Comparison of ENCODE assay signal across 1 cellular context in the genomic region with DNA sequence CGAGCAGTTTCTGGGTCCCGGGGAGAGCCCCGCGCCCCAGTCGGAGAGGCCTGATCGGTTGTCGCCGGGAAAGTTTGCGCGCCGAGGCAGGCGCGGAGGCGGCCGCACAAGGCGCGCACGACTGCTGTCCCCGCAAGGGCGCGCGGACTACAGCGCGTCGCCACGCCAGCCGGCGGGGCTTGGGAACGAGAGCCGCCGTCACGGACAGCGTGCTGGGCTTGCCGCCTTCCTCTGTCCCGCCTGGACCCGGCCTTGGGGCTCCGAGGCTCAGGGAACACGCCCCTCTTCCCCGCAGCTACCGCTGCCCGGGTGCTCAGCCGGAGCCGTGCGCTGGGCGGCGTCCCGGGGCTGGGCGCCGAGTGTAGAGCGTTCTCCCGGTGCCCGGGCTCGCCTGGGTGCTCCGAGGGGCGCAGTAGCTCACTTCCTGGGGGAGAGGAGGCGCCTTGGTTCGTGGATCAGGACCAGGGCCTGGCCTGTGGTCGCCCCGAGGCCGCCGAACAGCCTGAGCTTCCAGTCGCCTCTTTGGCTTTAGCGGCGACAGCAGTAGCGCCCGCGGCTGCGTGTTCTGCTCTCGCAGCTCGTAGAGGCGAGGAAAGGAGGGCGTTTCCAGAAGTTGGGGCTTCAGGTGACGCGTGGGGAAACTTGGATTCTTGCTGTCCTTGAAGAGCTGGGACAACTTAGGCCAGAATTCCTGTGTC.
A peak's percentile ranks its signal among the peaks of the same experiment; 100 is the strongest.
TF ChIP-seq lines count a peak whose summit lies in the region.

No MANE protein-coding gene starts in this region.

TF ChIP-seq in HepG2, 621 proteins besides CTCF, POLR2A, EP300 and RAD21 (continued from another document and continues in another):
- TF ChIP-seq, protein P1, sequence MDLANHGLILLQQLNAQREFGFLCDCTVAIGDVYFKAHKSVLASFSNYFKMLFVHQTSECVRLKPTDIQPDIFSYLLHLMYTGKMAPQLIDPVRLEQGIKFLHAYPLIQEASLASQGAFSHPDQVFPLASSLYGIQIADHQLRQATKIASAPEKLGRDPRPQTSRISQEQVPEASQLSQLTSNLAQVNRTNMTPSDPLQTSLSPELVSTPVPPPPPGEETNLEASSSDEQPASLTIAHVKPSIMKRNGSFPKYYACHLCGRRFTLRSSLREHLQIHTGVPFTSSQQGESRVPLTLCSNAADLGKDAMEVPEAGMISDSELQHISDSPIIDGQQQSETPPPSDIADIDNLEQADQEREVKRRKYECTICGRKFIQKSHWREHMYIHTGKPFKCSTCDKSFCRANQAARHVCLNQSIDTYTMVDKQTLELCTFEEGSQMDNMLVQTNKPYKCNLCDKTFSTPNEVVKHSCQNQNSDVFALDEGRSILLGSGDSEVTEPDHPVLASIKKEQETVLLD (CRISPR knock-in tag; IDR thresholded peaks at IDR 0.05; ENCODE audit: low read depth): peak; percentile 24; the same call in 1 of the 2 replicates
- TF ChIP-seq ZNF768 (CRISPR knock-in tag; IDR thresholded peaks at IDR 0.05) (no peak), TOPORS (CRISPR knock-in tag; IDR thresholded peaks at IDR 0.05) (no peak), HMG20B (CRISPR knock-in tag; conservative IDR thresholded peaks at IDR 0.05) (no peak), ZNF720 (CRISPR knock-in tag; IDR thresholded peaks at IDR 0.05) (no peak), HES4 (CRISPR knock-in tag; IDR thresholded peaks at IDR 0.05; ENCODE audit: borderline replicate concordance) (no peak), HNRNPLL (IDR thresholded peaks at IDR 0.05; ENCODE audit: low read depth, low read length, poor library complexity, severe bottlenecking) (peak; percentile 79), ZFP36 (IDR thresholded peaks at IDR 0.05; ENCODE audit: borderline replicate concordance, low read depth, low read length, partially characterized antibody) (no peak), ZBTB1 (CRISPR knock-in tag; IDR thresholded peaks at IDR 0.05; ENCODE audit: borderline replicate concordance) (no peak), ZNF274 (CRISPR knock-in tag; IDR thresholded peaks at IDR 0.05) (0 out of 2 replicates have a peak, but pooled peaks have one; percentile 12), REL (CRISPR knock-in tag; conservative IDR thresholded peaks at IDR 0.05) (no peak; the same call in 1 of the 2 replicates), KDM2A (CRISPR knock-in tag; IDR thresholded peaks at IDR 0.05; ENCODE audit: borderline replicate concordance, low read depth) (peak; percentile 73), CREM (IDR thresholded peaks at IDR 0.05) (no peak), CREM (CRISPR knock-in tag; IDR thresholded peaks at IDR 0.05) (no peak), DPF2 (CRISPR knock-in tag; IDR thresholded peaks at IDR 0.05; ENCODE audit: borderline replicate concordance, low read depth) (no peak), SCMH1 (CRISPR knock-in tag; IDR thresholded peaks at IDR 0.05; ENCODE audit: borderline replicate concordance) (no peak), ZNF777 (CRISPR knock-in tag; IDR thresholded peaks at IDR 0.05) (peak; percentile 49; the same call in 1 of the 2 replicates), PRPF4 (IDR thresholded peaks at IDR 0.05; ENCODE audit: low read depth, low read length, poor library complexity, severe bottlenecking) (no peak), YY1 (IDR thresholded peaks at IDR 0.05; ENCODE audit: insufficient read depth, insufficient replicate concordance, low read depth, low read length) (no peak), U2AF1 (optimal IDR thresholded peaks at IDR 0.05; ENCODE audit: low read depth, low read length) (no peak), MLLT10 (CRISPR knock-in tag; IDR thresholded peaks at IDR 0.05) (no peak), ELF3 (CRISPR knock-in tag; IDR thresholded peaks at IDR 0.05) (0 out of 2 replicates have a peak, but pooled peaks have one; percentile 23), ZNF589 (CRISPR knock-in tag; conservative IDR thresholded peaks at IDR 0.05) (0 out of 2 replicates have a peak, but pooled peaks have one; percentile 21), ZNF530 (CRISPR knock-in tag; IDR thresholded peaks at IDR 0.05; ENCODE audit: low read depth) (0 out of 2 replicates have a peak, but pooled peaks have one; percentile 32), ZNF24 (IDR thresholded peaks at IDR 0.05) (no peak)
- TF ChIP-seq, protein P2, sequence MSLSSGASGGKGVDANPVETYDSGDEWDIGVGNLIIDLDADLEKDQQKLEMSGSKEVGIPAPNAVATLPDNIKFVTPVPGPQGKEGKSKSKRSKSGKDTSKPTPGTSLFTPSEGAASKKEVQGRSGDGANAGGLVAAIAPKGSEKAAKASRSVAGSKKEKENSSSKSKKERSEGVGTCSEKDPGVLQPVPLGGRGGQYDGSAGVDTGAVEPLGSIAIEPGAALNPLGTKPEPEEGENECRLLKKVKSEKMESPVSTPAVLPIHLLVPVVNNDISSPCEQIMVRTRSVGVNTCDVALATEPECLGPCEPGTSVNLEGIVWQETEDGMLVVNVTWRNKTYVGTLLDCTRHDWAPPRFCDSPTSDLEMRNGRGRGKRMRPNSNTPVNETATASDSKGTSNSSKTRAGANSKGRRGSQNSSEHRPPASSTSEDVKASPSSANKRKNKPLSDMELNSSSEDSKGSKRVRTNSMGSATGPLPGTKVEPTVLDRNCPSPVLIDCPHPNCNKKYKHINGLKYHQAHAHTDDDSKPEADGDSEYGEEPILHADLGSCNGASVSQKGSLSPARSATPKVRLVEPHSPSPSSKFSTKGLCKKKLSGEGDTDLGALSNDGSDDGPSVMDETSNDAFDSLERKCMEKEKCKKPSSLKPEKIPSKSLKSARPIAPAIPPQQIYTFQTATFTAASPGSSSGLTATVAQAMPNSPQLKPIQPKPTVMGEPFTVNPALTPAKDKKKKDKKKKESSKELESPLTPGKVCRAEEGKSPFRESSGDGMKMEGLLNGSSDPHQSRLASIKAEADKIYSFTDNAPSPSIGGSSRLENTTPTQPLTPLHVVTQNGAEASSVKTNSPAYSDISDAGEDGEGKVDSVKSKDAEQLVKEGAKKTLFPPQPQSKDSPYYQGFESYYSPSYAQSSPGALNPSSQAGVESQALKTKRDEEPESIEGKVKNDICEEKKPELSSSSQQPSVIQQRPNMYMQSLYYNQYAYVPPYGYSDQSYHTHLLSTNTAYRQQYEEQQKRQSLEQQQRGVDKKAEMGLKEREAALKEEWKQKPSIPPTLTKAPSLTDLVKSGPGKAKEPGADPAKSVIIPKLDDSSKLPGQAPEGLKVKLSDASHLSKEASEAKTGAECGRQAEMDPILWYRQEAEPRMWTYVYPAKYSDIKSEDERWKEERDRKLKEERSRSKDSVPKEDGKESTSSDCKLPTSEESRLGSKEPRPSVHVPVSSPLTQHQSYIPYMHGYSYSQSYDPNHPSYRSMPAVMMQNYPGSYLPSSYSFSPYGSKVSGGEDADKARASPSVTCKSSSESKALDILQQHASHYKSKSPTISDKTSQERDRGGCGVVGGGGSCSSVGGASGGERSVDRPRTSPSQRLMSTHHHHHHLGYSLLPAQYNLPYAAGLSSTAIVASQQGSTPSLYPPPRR (CRISPR knock-in tag; IDR thresholded peaks at IDR 0.05; ENCODE audit: borderline replicate concordance): no peak
- TF ChIP-seq, protein P3, sequence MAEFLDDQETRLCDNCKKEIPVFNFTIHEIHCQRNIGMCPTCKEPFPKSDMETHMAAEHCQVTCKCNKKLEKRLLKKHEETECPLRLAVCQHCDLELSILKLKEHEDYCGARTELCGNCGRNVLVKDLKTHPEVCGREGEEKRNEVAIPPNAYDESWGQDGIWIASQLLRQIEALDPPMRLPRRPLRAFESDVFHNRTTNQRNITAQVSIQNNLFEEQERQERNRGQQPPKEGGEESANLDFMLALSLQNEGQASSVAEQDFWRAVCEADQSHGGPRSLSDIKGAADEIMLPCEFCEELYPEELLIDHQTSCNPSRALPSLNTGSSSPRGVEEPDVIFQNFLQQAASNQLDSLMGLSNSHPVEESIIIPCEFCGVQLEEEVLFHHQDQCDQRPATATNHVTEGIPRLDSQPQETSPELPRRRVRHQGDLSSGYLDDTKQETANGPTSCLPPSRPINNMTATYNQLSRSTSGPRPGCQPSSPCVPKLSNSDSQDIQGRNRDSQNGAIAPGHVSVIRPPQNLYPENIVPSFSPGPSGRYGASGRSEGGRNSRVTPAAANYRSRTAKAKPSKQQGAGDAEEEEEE (CRISPR knock-in tag; IDR thresholded peaks at IDR 0.05; ENCODE audit: borderline replicate concordance): no peak
- TF ChIP-seq, protein P4, sequence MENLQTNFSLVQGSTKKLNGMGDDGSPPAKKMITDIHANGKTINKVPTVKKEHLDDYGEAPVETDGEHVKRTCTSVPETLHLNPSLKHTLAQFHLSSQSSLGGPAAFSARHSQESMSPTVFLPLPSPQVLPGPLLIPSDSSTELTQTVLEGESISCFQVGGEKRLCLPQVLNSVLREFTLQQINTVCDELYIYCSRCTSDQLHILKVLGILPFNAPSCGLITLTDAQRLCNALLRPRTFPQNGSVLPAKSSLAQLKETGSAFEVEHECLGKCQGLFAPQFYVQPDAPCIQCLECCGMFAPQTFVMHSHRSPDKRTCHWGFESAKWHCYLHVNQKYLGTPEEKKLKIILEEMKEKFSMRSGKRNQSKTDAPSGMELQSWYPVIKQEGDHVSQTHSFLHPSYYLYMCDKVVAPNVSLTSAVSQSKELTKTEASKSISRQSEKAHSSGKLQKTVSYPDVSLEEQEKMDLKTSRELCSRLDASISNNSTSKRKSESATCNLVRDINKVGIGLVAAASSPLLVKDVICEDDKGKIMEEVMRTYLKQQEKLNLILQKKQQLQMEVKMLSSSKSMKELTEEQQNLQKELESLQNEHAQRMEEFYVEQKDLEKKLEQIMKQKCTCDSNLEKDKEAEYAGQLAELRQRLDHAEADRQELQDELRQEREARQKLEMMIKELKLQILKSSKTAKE (CRISPR knock-in tag; IDR thresholded peaks at IDR 0.05; ENCODE audit: borderline replicate concordance): peak; percentile 37; the same call in 1 of the 2 replicates
- TF ChIP-seq, protein P5, sequence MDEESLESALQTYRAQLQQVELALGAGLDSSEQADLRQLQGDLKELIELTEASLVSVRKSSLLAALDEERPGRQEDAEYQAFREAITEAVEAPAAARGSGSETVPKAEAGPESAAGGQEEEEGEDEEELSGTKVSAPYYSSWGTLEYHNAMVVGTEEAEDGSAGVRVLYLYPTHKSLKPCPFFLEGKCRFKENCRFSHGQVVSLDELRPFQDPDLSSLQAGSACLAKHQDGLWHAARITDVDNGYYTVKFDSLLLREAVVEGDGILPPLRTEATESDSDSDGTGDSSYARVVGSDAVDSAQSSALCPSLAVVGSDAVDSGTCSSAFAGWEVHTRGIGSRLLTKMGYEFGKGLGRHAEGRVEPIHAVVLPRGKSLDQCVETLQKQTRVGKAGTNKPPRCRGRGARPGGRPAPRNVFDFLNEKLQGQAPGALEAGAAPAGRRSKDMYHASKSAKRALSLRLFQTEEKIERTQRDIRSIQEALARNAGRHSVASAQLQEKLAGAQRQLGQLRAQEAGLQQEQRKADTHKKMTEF (CRISPR knock-in tag; IDR thresholded peaks at IDR 0.05): 0 out of 2 replicates have a peak, but pooled peaks have one; percentile 38
- TF ChIP-seq, protein P6, sequence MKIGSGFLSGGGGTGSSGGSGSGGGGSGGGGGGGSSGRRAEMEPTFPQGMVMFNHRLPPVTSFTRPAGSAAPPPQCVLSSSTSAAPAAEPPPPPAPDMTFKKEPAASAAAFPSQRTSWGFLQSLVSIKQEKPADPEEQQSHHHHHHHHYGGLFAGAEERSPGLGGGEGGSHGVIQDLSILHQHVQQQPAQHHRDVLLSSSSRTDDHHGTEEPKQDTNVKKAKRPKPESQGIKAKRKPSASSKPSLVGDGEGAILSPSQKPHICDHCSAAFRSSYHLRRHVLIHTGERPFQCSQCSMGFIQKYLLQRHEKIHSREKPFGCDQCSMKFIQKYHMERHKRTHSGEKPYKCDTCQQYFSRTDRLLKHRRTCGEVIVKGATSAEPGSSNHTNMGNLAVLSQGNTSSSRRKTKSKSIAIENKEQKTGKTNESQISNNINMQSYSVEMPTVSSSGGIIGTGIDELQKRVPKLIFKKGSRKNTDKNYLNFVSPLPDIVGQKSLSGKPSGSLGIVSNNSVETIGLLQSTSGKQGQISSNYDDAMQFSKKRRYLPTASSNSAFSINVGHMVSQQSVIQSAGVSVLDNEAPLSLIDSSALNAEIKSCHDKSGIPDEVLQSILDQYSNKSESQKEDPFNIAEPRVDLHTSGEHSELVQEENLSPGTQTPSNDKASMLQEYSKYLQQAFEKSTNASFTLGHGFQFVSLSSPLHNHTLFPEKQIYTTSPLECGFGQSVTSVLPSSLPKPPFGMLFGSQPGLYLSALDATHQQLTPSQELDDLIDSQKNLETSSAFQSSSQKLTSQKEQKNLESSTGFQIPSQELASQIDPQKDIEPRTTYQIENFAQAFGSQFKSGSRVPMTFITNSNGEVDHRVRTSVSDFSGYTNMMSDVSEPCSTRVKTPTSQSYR (CRISPR knock-in tag; IDR thresholded peaks at IDR 0.05; ENCODE audit: borderline replicate concordance): no peak
- TF ChIP-seq, protein P7, sequence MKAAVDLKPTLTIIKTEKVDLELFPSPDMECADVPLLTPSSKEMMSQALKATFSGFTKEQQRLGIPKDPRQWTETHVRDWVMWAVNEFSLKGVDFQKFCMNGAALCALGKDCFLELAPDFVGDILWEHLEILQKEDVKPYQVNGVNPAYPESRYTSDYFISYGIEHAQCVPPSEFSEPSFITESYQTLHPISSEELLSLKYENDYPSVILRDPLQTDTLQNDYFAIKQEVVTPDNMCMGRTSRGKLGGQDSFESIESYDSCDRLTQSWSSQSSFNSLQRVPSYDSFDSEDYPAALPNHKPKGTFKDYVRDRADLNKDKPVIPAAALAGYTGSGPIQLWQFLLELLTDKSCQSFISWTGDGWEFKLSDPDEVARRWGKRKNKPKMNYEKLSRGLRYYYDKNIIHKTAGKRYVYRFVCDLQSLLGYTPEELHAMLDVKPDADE (CRISPR knock-in tag; IDR thresholded peaks at IDR 0.05): no peak
